ENCODE assay signal across 11 cellular contexts in the genomic region with DNA sequence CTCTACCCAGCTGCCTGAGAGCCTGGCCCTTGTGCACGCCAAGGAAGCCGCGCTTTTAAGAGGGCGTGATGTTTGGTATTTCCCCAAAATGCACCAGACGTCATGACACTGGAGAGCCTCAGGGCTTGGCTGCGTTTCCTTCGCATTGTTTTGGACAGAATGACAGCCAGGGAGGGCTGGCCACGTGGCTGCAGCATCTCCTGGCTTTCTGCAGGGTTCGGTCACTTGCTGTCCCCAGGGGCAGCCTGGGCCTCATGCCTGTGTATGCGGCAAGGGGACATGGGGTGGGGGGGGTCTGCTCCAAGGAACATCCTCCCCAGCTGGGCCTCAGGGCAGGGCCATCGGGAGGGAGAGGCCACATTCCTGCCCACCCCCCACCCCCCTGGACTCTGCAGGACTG. TPM values are rescaled to one million over a fixed set of nuclear protein-coding genes. Genes with fewer than 3 reads are reported as not detected.
A peak's percentile ranks its signal among the peaks of the same experiment; 100 is the strongest.
DNase-seq lines count a peak whose midpoint lies in the region; ATAC-seq lines count a peak whose summit lies in the region.
"Had no signal": no experiment of that assay in that cellular context is flagged by ENCODE, and none has a peak within 500 bp of the region (broad histone marks: within the 10 kb centered on the region; RNA-seq: fewer than 3 reads in every experiment).

No MANE protein-coding gene starts in this region.

- ATAC-seq in activated CD4-positive, alpha-beta T cell treated with anti-CD3 and anti-CD28 coated beads for 36 hours: peak; percentile 11
- peak; percentile 47 for ATAC-seq in left ventricle myocardium superior
- ATAC-seq in GM19023 (IDR thresholded peaks at IDR 0.05; ENCODE audit: unreplicated experiment): no peak
- no peak for ATAC-seq in HG03565 (IDR thresholded peaks at IDR 0.05; ENCODE audit: unreplicated experiment)
- no peak for ATAC-seq in GM19324 (IDR thresholded peaks at IDR 0.05; ENCODE audit: low FRiP score, unreplicated experiment)

- H3K4me3 Mint-ChIP-seq in activated CD4-positive, alpha-beta T cell treated with anti-CD3 and anti-CD28 coated beads for 36 hours: no peak overlapping the region
- H3K4me3 Mint-ChIP-seq: CD4-positive, CD25-positive, alpha-beta regulatory T cell had no signal

- no peak overlapping the region for H3K4me3 ChIP-seq in adipocyte (ENCODE audit: low read length)

- peaks cover 32% of the 10 kb centered on the region for H3K27me3 Mint-ChIP-seq in activated CD4-positive, alpha-beta T cell treated with anti-CD3 and anti-CD28 coated beads for 36 hours

- H3K9me3 ChIP-seq in adipocyte (ENCODE audit: control insufficient read depth, low read length): no peaks in the 10 kb centered on the region

- POLR2A ChIA-PET in activated CD4-positive, alpha-beta T cell treated with anti-CD3 and anti-CD28 coated beads for 36 hours (lab: Charles Lee): no interaction called here

- CTCF ChIA-PET in activated CD4-positive, alpha-beta T cell treated with anti-CD3 and anti-CD28 coated beads for 36 hours (lab: Charles Lee): no interaction called here

- no peak overlapping the region for H3K27ac Mint-ChIP-seq in activated CD4-positive, alpha-beta T cell treated with anti-CD3 and anti-CD28 coated beads for 36 hours
- H3K27ac Mint-ChIP-seq: CD4-positive, CD25-positive, alpha-beta regulatory T cell had no signal

- peaks cover 34% of the 10 kb centered on the region for H3K4me1 Mint-ChIP-seq in activated CD4-positive, alpha-beta T cell treated with anti-CD3 and anti-CD28 coated beads for 36 hours

- no peaks in the 10 kb centered on the region for H3K36me3 ChIP-seq in adipocyte (ENCODE audit: control insufficient read depth, insufficient read depth, low read length, severe bottlenecking)

- peaks cover 59% of the 10 kb centered on the region for H3K27me3 ChIP-seq in adipocyte (replicated peaks; ENCODE audit: control insufficient read depth, insufficient read depth, low read length)

- intact Hi-C loops in activated CD4-positive, alpha-beta T cell treated with anti-CD3 and anti-CD28 coated beads for 36 hours (cut with DNase I, micrococcal nuclease): no loop called here
- intact Hi-C loops in left ventricle myocardium superior (cut with micrococcal nuclease): no loop called here

- peaks cover 3% of the 10 kb centered on the region for H3K4me1 ChIP-seq in adipocyte (ENCODE audit: control insufficient read depth, insufficient read depth, low read length)

- peak; percentile 48 for DNase-seq in activated CD4-positive, alpha-beta T cell treated with anti-CD3 and anti-CD28 coated beads for 36 hours
- no peak for DNase-seq in activated CD4-positive, alpha-beta T cell treated with anti-CD3 and anti-CD28 coated beads for 1 hour
- DNase-seq in adipocyte (ENCODE audit: low read depth) (peak; percentile 74), left ventricle myocardium superior (peak; percentile 71), stromal cell of bone marrow (ENCODE audit: low read depth) (peak; percentile 22)
- DNase-seq: activated CD8-positive, alpha-beta memory T cell treated with anti-CD3 and anti-CD28 coated beads, Interleukin-2, amount 50 U/mL, for 48 hours; CD4-positive, CD25-positive, alpha-beta regulatory T cell; Karpas-422 had no signal

- no peaks in the 10 kb centered on the region for H3K36me3 Mint-ChIP-seq in activated CD4-positive, alpha-beta T cell treated with anti-CD3 and anti-CD28 coated beads for 36 hours (ENCODE audit: low read depth)
- H3K36me3 Mint-ChIP-seq: CD4-positive, CD25-positive, alpha-beta regulatory T cell had no signal

- no peak overlapping the region for H3K9ac ChIP-seq in adipocyte (ENCODE audit: low read length)

- H3K9me3 Mint-ChIP-seq in activated CD4-positive, alpha-beta T cell treated with anti-CD3 and anti-CD28 coated beads for 36 hours (ENCODE audit: low read depth): no peaks in the 10 kb centered on the region
- H3K9me3 Mint-ChIP-seq: CD4-positive, CD25-positive, alpha-beta regulatory T cell had no signal

RNA-seq across cellular contexts. Expression of gene NUDT14, which starts 16.2 kb away (rescaled TPM):
- total RNA-seq in activated CD4-positive, alpha-beta T cell treated with anti-CD3 and anti-CD28 coated beads for 36 hours: 10 to 100 TPM; 12.3 to 13.5 TPM
- total RNA-seq in left ventricle myocardium superior: 34.7 TPM

RNA-seq across cellular contexts. Expression of gene JAG2, which starts 28.7 kb away (rescaled TPM):
- total RNA-seq in activated CD4-positive, alpha-beta T cell treated with anti-CD3 and anti-CD28 coated beads for 36 hours: 1 to 10 TPM; 3.2 to 3.6 TPM
- 33.6 TPM for total RNA-seq in left ventricle myocardium superior

RNA-seq across cellular contexts. Expression of gene BTBD6, which starts 51.1 kb away (rescaled TPM):
- total RNA-seq in activated CD4-positive, alpha-beta T cell treated with anti-CD3 and anti-CD28 coated beads for 36 hours: 10 to 100 TPM; 18.9 to 23.2 TPM
- total RNA-seq in left ventricle myocardium superior: 51.6 TPM

Comparison
In these comparisons a context has a peak if more than half of its experiments do, and no peak if none do; other contexts are left out.
1. ATAC-seq: peak in activated CD4-positive, alpha-beta T cell treated with anti-CD3 and anti-CD28 coated beads for 36 hours (single experiment) and left ventricle myocardium superior (single experiment); none in GM19023 (single experiment), HG03565 (single experiment) and GM19324 (single experiment).